In the genomic region with DNA sequence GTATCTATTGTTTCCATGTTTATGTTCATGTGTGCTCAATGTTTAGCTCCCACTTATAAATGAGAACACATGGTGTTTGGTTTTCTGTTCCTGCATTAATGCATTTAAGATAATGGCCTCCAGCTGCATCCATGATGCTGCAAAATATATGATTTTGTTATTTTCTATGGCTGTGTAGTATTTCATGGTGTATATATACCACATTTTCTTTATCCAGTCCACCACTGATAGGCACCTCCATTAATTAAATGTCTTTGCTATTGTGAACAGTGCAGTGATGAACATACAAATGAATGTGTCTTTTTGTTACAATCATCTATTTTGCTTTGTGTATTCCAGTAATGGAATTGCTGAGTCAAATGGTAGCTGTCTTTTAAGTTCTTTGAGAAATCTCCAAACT, we compare ENCODE assay signal across 31 cellular contexts.
"Had no signal": no experiment of that assay in that cellular context is flagged by ENCODE, and none has a peak within 500 bp of the region (broad histone marks: within the 10 kb centered on the region; RNA-seq: fewer than 3 reads in every experiment).

No MANE protein-coding gene starts in this region.

- H3K36me3 ChIP-seq: adrenal gland, brain microvascular endothelial cell, breast epithelium had no signal

- H3K27me3 ChIP-seq: adrenal gland, body of pancreas, brain microvascular endothelial cell, breast epithelium had no signal

- H3K4me3 ChIP-seq: adrenal gland, body of pancreas, breast epithelium had no signal

- H3K4me1 ChIP-seq: adrenal gland, body of pancreas, breast epithelium had no signal

- H3K27ac ChIP-seq: adrenal gland, body of pancreas, brain microvascular endothelial cell, breast epithelium, VCaP had no signal

- H3K9me3 ChIP-seq: adrenal gland, body of pancreas had no signal

- DNase-seq: activated B cell treated with CpG ODN at 0.5 μM for 24 hours; activated CD4-positive, alpha-beta memory T cell treated with anti-CD3 and anti-CD28 coated beads for 36 hours; activated CD4-positive, alpha-beta T cell treated with anti-CD3 and anti-CD28 coated beads for 4 hours; activated CD4-positive, alpha-beta T cell treated with anti-CD3 and anti-CD28 coated beads, Interleukin-2, amount 10 ng/mL, durations not matched to agents 24 days and 14 days; activated CD4-positive, alpha-beta T cell treated with anti-CD3 and anti-CD28 coated beads, Interleukin-2, amount 50 U/mL, for 1 hour; activated CD4-positive, alpha-beta T cell treated with anti-CD3 and anti-CD28 coated beads, Interleukin-2, amount 50 U/mL, for 4 hours; activated CD4-positive, CD25-positive, alpha-beta regulatory T cell treated with anti-CD3 and anti-CD28 coated beads, Interleukin-2, amount 50 U/mL, for 72 hours; activated CD8-positive, alpha-beta memory T cell treated with anti-CD3 and anti-CD28 coated beads, Interleukin-2, amount 50 U/mL, for 4 hours; activated CD8-positive, alpha-beta T cell treated with anti-CD3 and anti-CD28 coated beads for 36 hours; activated effector memory CD4-positive, alpha-beta T cell treated with anti-CD3 and anti-CD28 coated beads, Interleukin-2, amount 50 U/mL, for 16 hours; activated gamma-delta T cell treated with Interleukin-2 at 50 U/mL for 16 hours; activated naive CD4-positive, alpha-beta T cell; activated naive CD4-positive, alpha-beta T cell treated with anti-CD3 and anti-CD28 coated beads for 36 hours; activated naive CD4-positive, alpha-beta T cell treated with anti-CD3 and anti-CD28 coated beads, Interleukin-2, amount 50 U/mL, for 16 hours; activated naive CD8-positive, alpha-beta T cell treated with anti-CD3 and anti-CD28 coated beads for 36 hours; activated T-cell treated with anti-CD3 and anti-CD28 coated beads for 4 hours; activated T-cell treated with anti-CD3 and anti-CD28 coated beads, Interleukin-2, amount 50 U/mL, for 1 hour; activated T-cell treated with anti-CD3 and anti-CD28 coated beads, Interleukin-2, amount 50 U/mL, for 4 hours; activated T-cell treated with anti-CD3 and anti-CD28 coated beads, Interleukin-2, amount 50 U/mL, for 72 hours; adrenal gland; amniotic stem cell; aorta; body of pancreas; brain microvascular endothelial cell; caudate nucleus; cerebellar nuclear complex; T-helper 1 cell; T-helper 2 cell; T-helper 9 cell had no signal
